ENCODE assay signal across 8 cellular contexts in the genomic region with DNA sequence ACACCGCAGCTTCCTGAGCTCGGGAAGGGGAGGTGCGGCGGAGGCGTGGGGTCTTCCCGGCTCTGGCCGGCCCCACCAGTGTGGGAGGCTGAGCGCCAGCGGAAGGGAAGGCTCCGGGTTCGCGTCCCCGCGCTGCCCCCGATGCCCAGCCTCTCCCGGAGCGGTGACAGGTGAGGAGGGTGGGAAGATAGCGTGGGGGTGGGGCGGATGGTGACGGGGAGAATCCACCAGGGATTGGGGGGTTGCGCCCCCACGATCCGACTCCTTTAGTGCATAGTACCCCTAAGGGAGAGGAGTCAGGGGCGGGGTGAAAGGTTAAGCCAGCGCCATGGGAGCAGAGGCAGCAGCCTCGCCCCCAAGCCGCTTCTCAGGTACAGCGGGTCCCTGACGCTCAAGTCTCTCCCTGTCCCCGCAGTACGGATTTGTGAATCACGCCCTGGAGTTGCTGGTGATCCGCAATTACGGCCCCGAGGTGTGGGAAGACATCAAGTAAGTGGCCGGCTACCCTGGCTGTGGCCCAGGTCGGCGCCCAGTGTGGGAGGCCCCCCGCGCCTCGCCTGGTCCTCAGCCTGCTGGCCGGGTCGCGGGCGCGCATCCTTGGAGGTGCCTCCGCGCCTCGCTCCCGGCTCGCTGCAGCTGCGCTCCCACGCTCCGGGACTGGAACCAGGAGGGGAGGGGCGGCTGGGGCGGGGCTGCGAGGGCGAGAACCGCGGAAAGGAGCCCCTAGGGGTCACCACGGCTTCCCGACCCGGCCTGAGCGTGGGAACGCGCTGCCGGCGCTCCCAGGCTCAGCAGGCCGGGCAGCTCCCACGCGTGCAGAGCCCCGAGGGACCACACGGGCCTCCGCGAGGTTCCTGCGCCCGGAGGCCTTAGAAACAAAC. TPM values are rescaled to one million over a fixed set of nuclear protein-coding genes. Genes with fewer than 3 reads are reported as not detected.
DNase-seq lines count a peak whose midpoint lies in the region; ATAC-seq, FAIRE-seq and TF ChIP-seq lines count a peak whose summit lies in the region.

No MANE protein-coding gene starts in this region.

- peak overlapping the region; percentile 48 to 49 for H3K9ac ChIP-seq in kidney (ENCODE audit: low read length in 2 of 2)

- H3K27ac ChIP-seq in breast epithelium (peak overlapping the region; percentile 77 to 91), kidney (ENCODE audit: low read depth in 2 of 2, low read length in 2 of 2) (peak overlapping the region; percentile 82), spleen (peak overlapping the region; percentile 11 to 88 (median 84))

- H3K4me3 ChIP-seq in breast epithelium, result peak overlapping the region; percentile 50 to 83 (median 81)
- peak overlapping the region; percentile 73 to 74 for H3K4me3 ChIP-seq in kidney (ENCODE audit: low read length in 2 of 2)
- peak overlapping the region; percentile 24 to 82 (median 56) for H3K4me3 ChIP-seq in spleen

- intact Hi-C loops in breast epithelium (cut with DNase I; ENCODE audit: low total_unique reads), result no loop called here
- intact Hi-C loops in kidney (cut with DNase I), result no loop called here
- intact Hi-C loops in spleen (cut with DNase I; ENCODE audit: low total_unique reads), result no loop called here

- H3K9me3 ChIP-seq in breast epithelium (no peaks in the 10 kb centered on the region), kidney (ENCODE audit: control insufficient read depth in 1 of 2, low read length in 2 of 2) (no peaks in the 10 kb centered on the region), spleen (no peaks in the 10 kb centered on the region)

- no peaks in the 10 kb centered on the region for H3K4me1 ChIP-seq in breast epithelium
- peaks cover 2 to 3% of the 10 kb centered on the region in 2 donors for H3K4me1 ChIP-seq in kidney (ENCODE audit: control insufficient read depth in 1 of 2, insufficient read depth in 1 of 2, low read depth in 1 of 2, low read length in 2 of 2)
- peaks cover 4 to 37% (median 12%) of the 10 kb centered on the region in 6 donors for H3K4me1 ChIP-seq in spleen

- 0 to 5% (median 2%) methylated on average over 30 to 77 of the region's 77 CpGs for WGBS in spleen, 5 donors

- H3K36me3 ChIP-seq in breast epithelium (no peaks in the 10 kb centered on the region), kidney (ENCODE audit: control insufficient read depth in 1 of 2, insufficient read depth in 2 of 2, low read length in 2 of 2) (no peaks in the 10 kb centered on the region), spleen (no peaks in the 10 kb centered on the region)

- DNase-seq in H54 (ENCODE audit: insufficient read length, low spot score), result peak; percentile 9
- peak; percentile 47 for DNase-seq in NCI-H2227 (lab: John Stamatoyannopoulos, UW; ENCODE audit: unreplicated experiment)
- no peak for DNase-seq in breast epithelium (ENCODE audit: low spot score in 2 of 2)
- DNase-seq in kidney, result peak; percentile 89
- DNase-seq in spleen, result peak; percentile 83
- no peak for DNase-seq in NCI-H2107 (lab: John Stamatoyannopoulos, UW)

- H3K27me3 ChIP-seq in breast epithelium (no peaks in the 10 kb centered on the region), spleen (replicated peaks in 1 of 7) (peaks cover 0 to 26% (median 11%) of the 10 kb centered on the region in 7 donors)

- TF ChIP-seq POLR2A in H54 (IDR thresholded peaks at IDR 0.05; ENCODE audit: low read depth, low read length) (no peak), breast epithelium (IDR thresholded peaks at IDR 0.05) (no peak), spleen (IDR thresholded peaks at IDR 0.05) (no peak)

- TF ChIP-seq CTCF in GM12874 (IDR thresholded peaks at IDR 0.05; ENCODE audit: insufficient read depth, low read depth, low read length) (peak; percentile 43), breast epithelium (IDR thresholded peaks at IDR 0.05) (peak in 1 of 3 donors; percentile 8), kidney (IDR thresholded peaks at IDR 0.05; ENCODE audit: borderline replicate concordance, extremely low read depth, insufficient read depth) (no peak), spleen (IDR thresholded peaks at IDR 0.05 in 8 of 11, conservative IDR thresholded peaks at IDR 0.05 in 3 of 11) (peak in 3 of 11 experiments; percentile 10 to 39 (median 19))

- no peak for ATAC-seq in GM18867 (IDR thresholded peaks at IDR 0.05; ENCODE audit: unreplicated experiment)

- FAIRE-seq in H54 (lab: Jason Lieb, UNC), result no peak
- FAIRE-seq in kidney (lab: Jason Lieb, UNC), result no peak

RNA-seq across cellular contexts. Expression of gene GUCY1B1, which starts 0.8 kb away (rescaled TPM):
- total RNA-seq in breast epithelium (10 to 100 TPM in 2 of 3 donors, 1 to 10 TPM in 1; 5.4 to 18.0 (median 11.9) TPM), kidney (24.7 TPM), spleen (10 to 100 TPM; 13.9 to 20.8 (median 16.8) TPM)
- polyA plus RNA-seq in kidney (ENCODE audit: insufficient read depth, low read depth, low replicate concordance) (13.2 TPM), spleen (1 to 10 TPM; 3.6 to 6.1 (median 5.8) TPM)

Comparison
In these comparisons a context has a peak if more than half of its experiments do, and no peak if none do; other contexts are left out.
1. DNase-seq: peak in H54 (single experiment), NCI-H2227 (single experiment), kidney (single experiment) and spleen (single experiment); none in breast epithelium (0 of 2) and NCI-H2107 (single experiment).
2. Peak in every context shown above with its lines, with median percentiles within 50 percentile points of each other: H3K27ac ChIP-seq and H3K4me3 ChIP-seq.